Comparison of ENCODE assay signal across 8 cellular contexts in the genomic region with DNA sequence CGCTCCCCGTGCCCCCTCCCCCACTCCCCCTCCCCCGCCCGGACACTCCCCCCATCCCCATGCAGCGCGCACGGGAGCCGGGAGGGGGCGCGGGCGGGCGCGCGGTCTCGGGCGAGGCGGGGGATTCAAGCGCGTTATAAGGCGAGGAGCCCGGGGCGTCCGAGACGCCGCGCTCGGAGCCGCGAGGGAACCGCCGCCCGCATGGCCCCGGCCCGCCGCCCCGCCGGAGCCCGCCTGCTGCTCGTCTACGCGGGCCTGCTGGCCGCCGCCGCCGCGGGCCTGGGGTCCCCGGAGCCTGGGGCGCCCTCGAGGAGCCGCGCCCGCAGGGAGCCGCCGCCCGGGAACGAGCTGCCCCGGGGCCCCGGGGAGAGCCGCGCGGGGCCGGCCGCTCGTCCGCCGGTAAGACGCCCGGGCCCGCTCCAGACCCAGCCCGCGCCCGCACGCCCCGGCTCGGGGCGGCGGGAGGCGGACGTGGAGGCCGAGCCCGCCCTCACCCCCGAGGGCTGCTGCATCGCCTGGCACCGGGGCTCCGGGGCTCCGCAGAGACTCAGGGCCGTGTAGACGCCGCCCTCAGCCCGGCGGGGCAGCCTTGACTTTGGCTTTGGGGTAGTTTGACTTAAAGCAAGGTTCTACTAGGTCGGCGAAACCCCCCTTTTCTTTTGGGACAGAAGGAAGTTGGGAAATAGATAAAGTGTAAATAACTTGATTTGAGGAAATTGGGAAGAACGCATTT. TPM values are rescaled to one million over a fixed set of nuclear protein-coding genes. Genes with fewer than 3 reads are reported as not detected.
DNase-seq lines count a peak whose midpoint lies in the region; ATAC-seq, FAIRE-seq and TF ChIP-seq lines count a peak whose summit lies in the region.

A gene with protein sequence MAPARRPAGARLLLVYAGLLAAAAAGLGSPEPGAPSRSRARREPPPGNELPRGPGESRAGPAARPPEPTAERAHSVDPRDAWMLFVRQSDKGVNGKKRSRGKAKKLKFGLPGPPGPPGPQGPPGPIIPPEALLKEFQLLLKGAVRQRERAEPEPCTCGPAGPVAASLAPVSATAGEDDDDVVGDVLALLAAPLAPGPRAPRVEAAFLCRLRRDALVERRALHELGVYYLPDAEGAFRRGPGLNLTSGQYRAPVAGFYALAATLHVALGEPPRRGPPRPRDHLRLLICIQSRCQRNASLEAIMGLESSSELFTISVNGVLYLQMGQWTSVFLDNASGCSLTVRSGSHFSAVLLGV (plus strand): TSS at position 164 of the 733 bp plus-strand sequence. CDS start 38 bp downstream, at position 202.

- peaks cover 7 to 26% (median 13%) of the 10 kb centered on the region in 5 donors for H3K27me3 Mint-ChIP-seq in naive thymus-derived CD4-positive, alpha-beta T cell

- H3K9me3 Mint-ChIP-seq in naive thymus-derived CD4-positive, alpha-beta T cell = peaks cover 0 to 4% (median 0%) of the 10 kb centered on the region in 11 donors

- no peaks in the 10 kb centered on the region for H3K79me2 ChIP-seq in endothelial cell of umbilical vein (ENCODE audit: control insufficient read depth, insufficient read depth, low read length)

- H3K4me2 ChIP-seq in endothelial cell of umbilical vein (ENCODE audit: insufficient read depth, low read length) = peak within 1 kb of the TSS; percentile 35

- DNase-seq in activated CD4-positive, CD25-positive, alpha-beta regulatory T cell treated with anti-CD3 and anti-CD28 coated beads, Interleukin-2, amount 50 U/mL, for 72 hours = no peak
- peak; percentile 54 for DNase-seq in MG63
- DNase-seq in activated CD4-positive, alpha-beta T cell treated with anti-CD3 and anti-CD28 coated beads, Interleukin-2, amount 50 U/mL, for 1 hour = peak; percentile 38
- no peak for DNase-seq in endothelial cell of umbilical vein (ENCODE audit: low read depth, low spot score)
- DNase-seq in naive thymus-derived CD4-positive, alpha-beta T cell = peak in 8 of 9 donors; percentile 16 to 74 (median 40)
- DNase-seq in thyroid gland = peak; percentile 35 to 49

- H3K9me3 ChIP-seq in MG63 (no peaks in the 10 kb centered on the region), endothelial cell of umbilical vein (replicated peaks; ENCODE audit: control insufficient read depth, insufficient read depth, low read length) (no peaks in the 10 kb centered on the region), thyroid gland (no peaks in the 10 kb centered on the region)
- H3K9me3 ChIP-seq in naive thymus-derived CD4-positive, alpha-beta T cell (ENCODE audit: control insufficient read depth in 2 of 3, low read length in 3 of 3) = no peaks in the 10 kb centered on the region

- 8 to 16% methylated on average over 10 to 21 of the region's 94 CpGs for WGBS in thyroid gland, 2 donors

- H3K36me3 ChIP-seq in MG63 (no peaks in the 10 kb centered on the region), endothelial cell of umbilical vein (ENCODE audit: control insufficient read depth in 2 of 2, extremely low read depth in 1 of 2, insufficient read depth in 2 of 2, low read length in 2 of 2) (no peaks in the 10 kb centered on the region), thyroid gland (no peaks in the 10 kb centered on the region)
- no peaks in the 10 kb centered on the region for H3K36me3 ChIP-seq in naive thymus-derived CD4-positive, alpha-beta T cell (ENCODE audit: control insufficient read depth in 2 of 3, insufficient read depth in 3 of 3, low read length in 3 of 3)

- no peak within 1 kb of the TSS for H3K27ac Mint-ChIP-seq in naive thymus-derived CD4-positive, alpha-beta T cell

- ATAC-seq in activated CD4-positive, CD25-positive, alpha-beta regulatory T cell treated with anti-CD3 and anti-CD28 coated beads, Interleukin-2, amount 50 U/mL, for 24 hours = peak; percentile 54 to 60
- peak; percentile 80 for ATAC-seq in naive thymus-derived CD4-positive, alpha-beta T cell
- ATAC-seq in HG03469 (IDR thresholded peaks at IDR 0.05; ENCODE audit: unreplicated experiment) = no peak

- H3K27me3 ChIP-seq in MG63 (no peaks in the 10 kb centered on the region), endothelial cell of umbilical vein (ENCODE audit: control insufficient read depth in 2 of 2, insufficient read depth in 2 of 2, low read length in 2 of 2) (peaks cover 3 to 11% of the 10 kb centered on the region in 2 experiments), thyroid gland (no peaks in the 10 kb centered on the region)
- no peaks in the 10 kb centered on the region for H3K27me3 ChIP-seq in naive thymus-derived CD4-positive, alpha-beta T cell (ENCODE audit: control insufficient read depth in 2 of 2, insufficient read depth in 2 of 2, low read length in 2 of 2)

- H3K4me3 Mint-ChIP-seq in naive thymus-derived CD4-positive, alpha-beta T cell = peak within 1 kb of the TSS; percentile 54 to 79 (median 72)

- no TSS peak for BruUV-seq in endothelial cell of umbilical vein (replicated peaks; lab: Mats Ljungman, UMichigan)

- H3K4me1 ChIP-seq in endothelial cell of umbilical vein (ENCODE audit: control insufficient read depth, extremely low read depth, insufficient read depth, low read length) (no peaks in the 10 kb centered on the region), thyroid gland (peaks cover 20 to 50% of the 10 kb centered on the region in 2 donors)
- H3K4me1 ChIP-seq in naive thymus-derived CD4-positive, alpha-beta T cell (ENCODE audit: control insufficient read depth in 2 of 2, insufficient read depth in 2 of 2, low read length in 2 of 2) = peaks cover 0 to 11% of the 10 kb centered on the region in 2 donors

- H3K9ac ChIP-seq in endothelial cell of umbilical vein (replicated peaks; ENCODE audit: extremely low read depth, insufficient read depth, low read length) = no peak within 1 kb of the TSS

- peak in 1 of 2 donors; percentile 47 for TF ChIP-seq CTCF in endothelial cell of umbilical vein (IDR thresholded peaks at IDR 0.05; ENCODE audit: extremely low read depth in 1 of 2, insufficient read depth in 1 of 2, low read depth in 1 of 2, low read length in 2 of 2)
- TF ChIP-seq CTCF in thyroid gland (IDR thresholded peaks at IDR 0.05) = peak in 2 of 6 experiments; percentile 21 to 63

- POLR2A ChIA-PET in endothelial cell of umbilical vein (lab: Charles Lee) = no interaction called here
- POLR2A ChIA-PET in naive thymus-derived CD4-positive, alpha-beta T cell (lab: Charles Lee) = no interaction called here

- H3K4me1 Mint-ChIP-seq in naive thymus-derived CD4-positive, alpha-beta T cell = peaks cover 0 to 9% (median 6%) of the 10 kb centered on the region in 7 donors

- peaks cover 0 to 2% (median 0%) of the 10 kb centered on the region in 5 donors for H3K36me3 Mint-ChIP-seq in naive thymus-derived CD4-positive, alpha-beta T cell

- no peak for FAIRE-seq in endothelial cell of umbilical vein (lab: Jason Lieb, UNC)

- no peaks in the 10 kb centered on the region for H3K9me1 ChIP-seq in endothelial cell of umbilical vein (replicated peaks; ENCODE audit: control insufficient read depth, extremely low read depth, insufficient read depth, low read length)

- H3K27ac ChIP-seq in endothelial cell of umbilical vein (ENCODE audit: insufficient read depth, low read depth, low read length) (no peak within 1 kb of the TSS), thyroid gland (no peak within 1 kb of the TSS)
- H3K27ac ChIP-seq in naive thymus-derived CD4-positive, alpha-beta T cell (ENCODE audit: low read depth, low read length) = no peak within 1 kb of the TSS

- dilution Hi-C loops in endothelial cell of umbilical vein (cut with MboI; ENCODE audit: extremely low pct_ligation_motif_present, low sequenced_read_pairs) = no loop called here

- peak within 1 kb of the TSS; percentile 24 for H2AFZ ChIP-seq in endothelial cell of umbilical vein (ENCODE audit: low read depth, low read length)

- H4K20me1 ChIP-seq in endothelial cell of umbilical vein (replicated peaks; ENCODE audit: control insufficient read depth, extremely low read depth, insufficient read depth, low read length) = no peaks in the 10 kb centered on the region

- H3K4me3 ChIP-seq in MG63 = peak within 1 kb of the TSS; percentile 54
- no peak within 1 kb of the TSS for H3K4me3 ChIP-seq in endothelial cell of umbilical vein (replicated peaks in 1 of 3; ENCODE audit: insufficient read depth in 1 of 3, low read depth in 1 of 3, low read length in 3 of 3)
- H3K4me3 ChIP-seq in naive thymus-derived CD4-positive, alpha-beta T cell (ENCODE audit: low read length) = no peak within 1 kb of the TSS
- peak within 1 kb of the TSS in 1 of 3 donors; percentile 17 for H3K4me3 ChIP-seq in thyroid gland (replicated peaks in 1 of 3)

- TF ChIP-seq POLR2A in endothelial cell of umbilical vein (IDR thresholded peaks at IDR 0.05; ENCODE audit: low read depth, low read length) (no peak), thyroid gland (IDR thresholded peaks at IDR 0.05) (no peak)

- CTCF ChIA-PET in endothelial cell of umbilical vein (lab: Charles Lee) = interaction anchor here (0.8 to 3.2 kb wide), 7 partner anchors 9 to 104 kb away, joined by 3 to 35 read pairs (median 4); no protein-coding TSS in a partner anchor
- CTCF ChIA-PET in naive thymus-derived CD4-positive, alpha-beta T cell (lab: Charles Lee) = interaction anchor here (1.7 kb wide), 1 partner anchor 301 kb away, joined by 3 read pairs; no protein-coding TSS in a partner anchor

- intact Hi-C loops in endothelial cell of umbilical vein (cut with micrococcal nuclease) (loop anchor here (2.0 kb wide), 1 partner anchor 44 kb away; a partner anchor contains a TSS), thyroid gland (cut with DNase I) (no loop called here)
- intact Hi-C loops in naive thymus-derived CD4-positive, alpha-beta T cell (cut with micrococcal nuclease) = loop anchor here in 1 of 2 donors (5.0 kb wide), 2 partner anchors 43 to 302 kb away; a partner anchor contains a TSS

TF ChIP-seq in endothelial cell of umbilical vein, 7 proteins besides CTCF, POLR2A, EP300 and RAD21 (continues in another document):
- TF ChIP-seq EZH2 (IDR thresholded peaks at IDR 0.05; ENCODE audit: borderline replicate concordance, low read depth, low read length, severe bottlenecking) (no peak), POLR2AphosphoS5 (IDR thresholded peaks at IDR 0.05; ENCODE audit: insufficient read depth, low read depth, low read length) (no peak), MYC (IDR thresholded peaks at IDR 0.05; ENCODE audit: low read depth, low read length) (no peak)

RNA-seq across cellular contexts. Expression of the gene that starts here (rescaled TPM):
- 11.1 and 24.6 TPM in 2 replicates for total RNA-seq in MG63 (2014; rRNA removed; shearing (Covaris generic); ENCODE audit: low replicate concordance)
- total RNA-seq in endothelial cell of umbilical vein (0.46 and 1.2 TPM in 2 replicates), thyroid gland (10 to 100 TPM in 1 of 4 donors, 1 to 10 TPM in 3; 2.8 to 15.3 (median 5.8) TPM)
- 0.48 and 0.65 TPM in 2 replicates for polyA plus RNA-seq in endothelial cell of umbilical vein
- polyA plus RNA-seq in endothelial cell of umbilical vein (2011; cell fraction: cytosol; rRNA removed) = 0.30 and 0.79 TPM in 2 replicates
- 0.82 and 1.0 TPM in 2 replicates for polyA plus RNA-seq in endothelial cell of umbilical vein (2011; cell fraction: nucleus; rRNA removed)
- polyA plus RNA-seq in endothelial cell of umbilical vein (2012) = 0.21 and 0.41 TPM in 2 replicates
- polyA minus RNA-seq in endothelial cell of umbilical vein = 0.34 and 0.91 TPM in 2 replicates
- polyA minus RNA-seq in endothelial cell of umbilical vein (2011; cell fraction: cytosol; rRNA and poly(A)+ RNA removed) = 1.6 TPM
- polyA minus RNA-seq in endothelial cell of umbilical vein (2011; cell fraction: nucleus; rRNA and poly(A)+ RNA removed) = not detected in 2 replicates
- under 1 TPM in 2 of 5 experiments, not detected in 3; 0.29 to 0.31 TPM for total RNA-seq in naive thymus-derived CD4-positive, alpha-beta T cell
- not detected for polyA plus RNA-seq in naive thymus-derived CD4-positive, alpha-beta T cell

Comparison
In these comparisons a context has a peak if more than half of its experiments do, and no peak if none do; other contexts are left out.
1. Peak in DNase-seq and ATAC-seq in naive thymus-derived CD4-positive, alpha-beta T cell; RNA of the gene not detected or under 1 TPM.
2. DNase-seq: peak in MG63 (single experiment), activated CD4-positive, alpha-beta T cell treated with anti-CD3 and anti-CD28 coated beads, Interleukin-2, amount 50 U/mL, for 1 hour (single experiment) and thyroid gland (2 of 2); none in activated CD4-positive, CD25-positive, alpha-beta regulatory T cell treated with anti-CD3 and anti-CD28 coated beads, Interleukin-2, amount 50 U/mL, for 72 hours (single experiment) and endothelial cell of umbilical vein (single experiment).